18 cellular contexts compared by ENCODE assay signal in genomic region chr12:65612440-65612839, GRCh38.
A peak's percentile ranks its signal among the peaks of the same experiment; 100 is the strongest.
DNase-seq lines count a peak whose midpoint lies in the region; ATAC-seq and TF ChIP-seq lines count a peak whose summit lies in the region.
"Had no signal": no experiment of that assay in that cellular context is flagged by ENCODE, and none has a peak within 500 bp of the region (broad histone marks: within the 10 kb centered on the region; RNA-seq: fewer than 3 reads in every experiment).

No MANE protein-coding gene starts in this region.

- no peaks in the 10 kb centered on the region for H3K27me3 Mint-ChIP-seq in chondrocyte (ENCODE audit: low read depth)
- H3K27me3 Mint-ChIP-seq: activated CD4-positive, alpha-beta T cell treated with anti-CD3 and anti-CD28 coated beads, Interleukin-2, amount 10 ng/mL, durations not matched to agents 7 days and 5 days had no signal

- ATAC-seq in GM18519 (IDR thresholded peaks at IDR 0.05; ENCODE audit: low FRiP score, unreplicated experiment): no peak
- ATAC-seq: naive thymus-derived CD4-positive, alpha-beta T cell had no signal

- no peak overlapping the region for H3K4me3 ChIP-seq in esophagus squamous epithelium
- H3K4me3 ChIP-seq in effector memory CD4-positive, alpha-beta T cell (ENCODE audit: insufficient read depth, low read depth, low read length, poor library complexity, severe bottlenecking): no peak overlapping the region
- H3K4me3 ChIP-seq: esophagus muscularis mucosa, lung, suprapubic skin had no signal

- H3K4me1 ChIP-seq in esophagus squamous epithelium: peaks cover 0 to 6% (median 0%) of the 10 kb centered on the region in 3 donors
- no peaks in the 10 kb centered on the region for H3K4me1 ChIP-seq in effector memory CD4-positive, alpha-beta T cell (ENCODE audit: control insufficient read depth, insufficient read depth, low read length, poor library complexity, severe bottlenecking)
- H3K4me1 ChIP-seq: esophagus muscularis mucosa, suprapubic skin had no signal

- no peak for TF ChIP-seq POLR2A in esophagus squamous epithelium (IDR thresholded peaks at IDR 0.05)

- no peaks in the 10 kb centered on the region for H3K36me3 ChIP-seq in esophagus squamous epithelium
- H3K36me3 ChIP-seq in effector memory CD4-positive, alpha-beta T cell (ENCODE audit: control insufficient read depth, insufficient read depth, low read length): no peaks in the 10 kb centered on the region
- H3K36me3 ChIP-seq: esophagus muscularis mucosa, suprapubic skin had no signal

- peaks cover 3% of the 10 kb centered on the region for H3K9me3 Mint-ChIP-seq in chondrocyte (ENCODE audit: low read depth)
- H3K9me3 Mint-ChIP-seq: activated CD4-positive, alpha-beta T cell treated with anti-CD3 and anti-CD28 coated beads, Interleukin-2, amount 10 ng/mL, durations not matched to agents 7 days and 5 days had no signal

- WGBS in esophagus squamous epithelium, 2 donors: 49 to 55% methylated on average over 7 of the region's 7 CpGs

- peaks cover 57% of the 10 kb centered on the region for H3K4me1 Mint-ChIP-seq in chondrocyte (ENCODE audit: low read depth)
- H3K4me1 Mint-ChIP-seq: activated CD4-positive, alpha-beta T cell treated with anti-CD3 and anti-CD28 coated beads, Interleukin-2, amount 10 ng/mL, durations not matched to agents 7 days and 5 days; naive thymus-derived CD4-positive, alpha-beta T cell had no signal

- intact Hi-C loops in esophagus squamous epithelium (cut with DNase I): no loop called here

- no peak overlapping the region for H3K27ac Mint-ChIP-seq in chondrocyte (ENCODE audit: unreplicated experiment)
- H3K27ac Mint-ChIP-seq: activated CD4-positive, alpha-beta T cell treated with anti-CD3 and anti-CD28 coated beads, Interleukin-2, amount 10 ng/mL, durations not matched to agents 7 days and 5 days had no signal

- H3K4me3 Mint-ChIP-seq in chondrocyte (ENCODE audit: unreplicated experiment): peak overlapping the region; percentile 45
- H3K4me3 Mint-ChIP-seq: activated CD4-positive, alpha-beta T cell treated with anti-CD3 and anti-CD28 coated beads, Interleukin-2, amount 10 ng/mL, durations not matched to agents 7 days and 5 days; naive thymus-derived CD4-positive, alpha-beta T cell had no signal

- DNase-seq in M059J (ENCODE audit: low read depth) (peak; percentile 43), chondrocyte (ENCODE audit: low spot score) (no peak), iris pigment epithelial cell (ENCODE audit: low read depth) (peak; percentile 71), stromal cell of bone marrow (ENCODE audit: low read depth) (peak; percentile 40), esophagus squamous epithelium (lab: John Stamatoyannopoulos, UW) (no peak), NCI-H2029 treated with DMSO at 0.1 percent for 48 hours (lab: John Stamatoyannopoulos, UW) (no peak)
- DNase-seq in effector memory CD4-positive, alpha-beta T cell: no peak
- DNase-seq: activated CD4-positive, alpha-beta T cell treated with anti-CD3 and anti-CD28 coated beads, Interleukin-2, amount 10 ng/mL, durations not matched to agents 7 days and 5 days; activated CD8-positive, alpha-beta memory T cell treated with anti-CD3 and anti-CD28 coated beads, Interleukin-2, amount 50 U/mL, for 48 hours; activated gamma-delta T cell; COR-L47; naive thymus-derived CD4-positive, alpha-beta T cell; stimulated activated CD4-positive, alpha-beta T cell treated with anti-CD3 and anti-CD28 coated beads, Interleukin-4, amount 100 ng/mL, for 4 hours had no signal

- no peak for TF ChIP-seq CTCF in chondrocyte (IDR thresholded peaks at IDR 0.05)
- TF ChIP-seq CTCF in esophagus squamous epithelium (IDR thresholded peaks at IDR 0.05): no peak

- H3K27ac ChIP-seq in esophagus squamous epithelium: no peak overlapping the region
- H3K27ac ChIP-seq in effector memory CD4-positive, alpha-beta T cell (ENCODE audit: insufficient read depth, low read length, poor library complexity, severe bottlenecking): no peak overlapping the region
- H3K27ac ChIP-seq: esophagus muscularis mucosa, KMS-11, suprapubic skin had no signal

- H3K36me3 Mint-ChIP-seq in chondrocyte (ENCODE audit: low read depth): no peaks in the 10 kb centered on the region
- H3K36me3 Mint-ChIP-seq: naive thymus-derived CD4-positive, alpha-beta T cell had no signal

- no peaks in the 10 kb centered on the region for H3K9me3 ChIP-seq in esophagus squamous epithelium
- no peaks in the 10 kb centered on the region for H3K9me3 ChIP-seq in effector memory CD4-positive, alpha-beta T cell (ENCODE audit: control insufficient read depth, low read length)
- H3K9me3 ChIP-seq: suprapubic skin had no signal

- H3K27me3 ChIP-seq in esophagus squamous epithelium: peaks cover 0 to 33% (median 0%) of the 10 kb centered on the region in 4 donors
- H3K27me3 ChIP-seq in effector memory CD4-positive, alpha-beta T cell (replicated peaks; ENCODE audit: control insufficient read depth, insufficient read depth, low read length, poor library complexity, severe bottlenecking): no peaks in the 10 kb centered on the region

Comparison
In these comparisons a context has a peak if more than half of its experiments do, and no peak if none do; other contexts are left out.
1. DNase-seq: peak in M059J (single experiment), iris pigment epithelial cell (single experiment) and stromal cell of bone marrow (single experiment); none in chondrocyte (single experiment), esophagus squamous epithelium (single experiment), effector memory CD4-positive, alpha-beta T cell (0 of 3) and NCI-H2029 treated with DMSO at 0.1 percent for 48 hours (single experiment).